In the genomic region with DNA sequence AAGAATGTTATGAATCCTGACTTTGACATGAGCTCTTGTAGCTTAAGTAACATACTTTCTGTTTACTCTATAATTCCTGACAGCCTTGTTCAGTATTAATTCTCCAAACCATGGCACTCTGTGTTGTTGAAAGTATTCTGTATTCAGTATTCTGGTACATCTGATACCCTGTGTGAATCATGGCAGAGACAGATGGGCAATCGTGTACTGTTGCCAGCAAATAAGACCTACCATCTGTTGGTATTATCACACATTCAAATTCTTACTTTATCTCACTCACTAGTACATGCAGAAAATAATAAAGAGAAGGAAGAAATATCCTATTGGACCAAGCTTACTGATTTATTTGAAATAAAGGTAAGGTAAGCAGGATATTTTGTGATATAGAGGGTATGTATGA, we compare ENCODE assay signal across 14 cellular contexts. TPM values are rescaled to one million over a fixed set of nuclear protein-coding genes. Genes with fewer than 3 reads are reported as not detected.
DNase-seq lines count a peak whose midpoint lies in the region; ATAC-seq and TF ChIP-seq lines count a peak whose summit lies in the region.
"Had no signal": no experiment of that assay in that cellular context is flagged by ENCODE, and none has a peak within 500 bp of the region (broad histone marks: within the 10 kb centered on the region; RNA-seq: fewer than 3 reads in every experiment).

No MANE protein-coding gene starts in this region.

- H3K27me3 Mint-ChIP-seq in brain: no peaks in the 10 kb centered on the region

- no peaks in the 10 kb centered on the region for H3K9me3 ChIP-seq in psoas muscle
- H3K9me3 ChIP-seq: A549, SJSA1 had no signal

- peak overlapping the region; percentile 17 for H3K27ac ChIP-seq in psoas muscle
- H3K27ac ChIP-seq: A549, SJSA1 had no signal

- peak overlapping the region in 4 of 5 experiments; percentile 61 to 94 (median 79) for H3K27ac Mint-ChIP-seq in brain

- H3K9me3 Mint-ChIP-seq in brain: peaks cover 0 to 3% (median 0%) of the 10 kb centered on the region in 5 experiments

- TF ChIP-seq CTCF in brain (conservative IDR thresholded peaks at IDR 0.05) (no peak), psoas muscle (IDR thresholded peaks at IDR 0.05) (no peak)

- H3K36me3 Mint-ChIP-seq in brain: peaks cover 20% of the 10 kb centered on the region

- ATAC-seq in psoas muscle (peak; percentile 52 to 77 (median 66)), Right ventricle myocardium superior (ENCODE audit: poor library complexity) (no peak)
- ATAC-seq: A549 had no signal

- peaks cover 0 to 49% of the 10 kb centered on the region in 2 donors for H3K36me3 ChIP-seq in psoas muscle (ENCODE audit: insufficient read depth in 1 of 2, low read depth in 1 of 2)

- H3K27me3 ChIP-seq in psoas muscle (ENCODE audit: insufficient read depth in 3 of 3, low read length in 2 of 3): no peaks in the 10 kb centered on the region
- H3K27me3 ChIP-seq: SJSA1 had no signal

- peak overlapping the region in 3 of 5 experiments; percentile 11 to 71 (median 15) for H3K4me3 Mint-ChIP-seq in brain

- intact Hi-C loops in psoas muscle (cut with DNase I) (loop anchor here in 1 of 2 donors (10.0 kb wide), 1 partner anchor 97 kb away; a partner anchor contains a TSS), Right ventricle myocardium superior (cut with DNase I) (loop anchor here (10.0 kb wide), 1 partner anchor 127 kb away; no protein-coding TSS in a partner anchor)

- peaks cover 13% of the 10 kb centered on the region for H3K4me1 Mint-ChIP-seq in brain

- peak; percentile 98 for DNase-seq in DMS 273 treated with DMSO at 0.1 percent for 48 hours (lab: John Stamatoyannopoulos, UW)
- peak; percentile 15 to 79 for DNase-seq in NCI-H446 (lab: John Stamatoyannopoulos, UW)
- DNase-seq in psoas muscle: no peak
- DNase-seq in Right ventricle myocardium superior: no peak
- DNase-seq in NCI-H2227 (lab: John Stamatoyannopoulos, UW; ENCODE audit: unreplicated experiment): no peak
- DNase-seq in SW480 (ENCODE audit: low spot score): no peak
- no peak for DNase-seq in UCSD-AML1 (lab: John Stamatoyannopoulos, UW; ENCODE audit: unreplicated experiment)
- DNase-seq: Karpas-422, MM.1S, NCI-H1105, NCI-H187 treated with DMSO at 0.1 percent for 48 hours had no signal

- WGBS in psoas muscle, 3 donors: 21 to 61% (median 29%) methylated on average over 1 of the region's 1 CpG

- H3K4me1 ChIP-seq in psoas muscle: no peaks in the 10 kb centered on the region
- H3K4me1 ChIP-seq: SJSA1 had no signal

- H3K4me3 ChIP-seq in psoas muscle: no peak overlapping the region
- H3K4me3 ChIP-seq: A549, SJSA1 had no signal

RNA-seq across cellular contexts. Expression of a gene that starts 7.9 kb away (rescaled TPM):
- polyA plus RNA-seq in brain (ENCODE audit: insufficient read depth, low read depth, low replicate concordance) (5.6 TPM), psoas muscle (1 to 10 TPM; 3.0 to 8.0 (median 4.8) TPM)
- total RNA-seq in psoas muscle (10 to 100 TPM; 12.0 to 14.6 (median 13.2) TPM), Right ventricle myocardium superior (8.6 TPM)

RNA-seq across cellular contexts. Expression of a gene that starts 8.4 kb away (rescaled TPM):
- polyA plus RNA-seq in brain (ENCODE audit: insufficient read depth, low read depth, low replicate concordance): 0.22 TPM
- total RNA-seq in psoas muscle: 1 to 10 TPM in 3 of 4 donors, under 1 TPM in 1; 0.58 to 1.8 (median 1.2) TPM
- 1 to 10 TPM in 2 of 3 donors, under 1 TPM in 1; 0.48 to 1.9 (median 1.1) TPM for polyA plus RNA-seq in psoas muscle
- total RNA-seq in Right ventricle myocardium superior: 0.35 TPM

Comparison
In these comparisons a context has a peak if more than half of its experiments do, and no peak if none do; other contexts are left out.
1. DNase-seq: peak in DMS 273 treated with DMSO at 0.1 percent for 48 hours (single experiment) and NCI-H446 (2 of 2); none in psoas muscle (0 of 2), Right ventricle myocardium superior (single experiment), NCI-H2227 (single experiment), SW480 (single experiment) and UCSD-AML1 (single experiment).